Comparison of ENCODE assay signal across 14 cellular contexts in the genomic region with DNA sequence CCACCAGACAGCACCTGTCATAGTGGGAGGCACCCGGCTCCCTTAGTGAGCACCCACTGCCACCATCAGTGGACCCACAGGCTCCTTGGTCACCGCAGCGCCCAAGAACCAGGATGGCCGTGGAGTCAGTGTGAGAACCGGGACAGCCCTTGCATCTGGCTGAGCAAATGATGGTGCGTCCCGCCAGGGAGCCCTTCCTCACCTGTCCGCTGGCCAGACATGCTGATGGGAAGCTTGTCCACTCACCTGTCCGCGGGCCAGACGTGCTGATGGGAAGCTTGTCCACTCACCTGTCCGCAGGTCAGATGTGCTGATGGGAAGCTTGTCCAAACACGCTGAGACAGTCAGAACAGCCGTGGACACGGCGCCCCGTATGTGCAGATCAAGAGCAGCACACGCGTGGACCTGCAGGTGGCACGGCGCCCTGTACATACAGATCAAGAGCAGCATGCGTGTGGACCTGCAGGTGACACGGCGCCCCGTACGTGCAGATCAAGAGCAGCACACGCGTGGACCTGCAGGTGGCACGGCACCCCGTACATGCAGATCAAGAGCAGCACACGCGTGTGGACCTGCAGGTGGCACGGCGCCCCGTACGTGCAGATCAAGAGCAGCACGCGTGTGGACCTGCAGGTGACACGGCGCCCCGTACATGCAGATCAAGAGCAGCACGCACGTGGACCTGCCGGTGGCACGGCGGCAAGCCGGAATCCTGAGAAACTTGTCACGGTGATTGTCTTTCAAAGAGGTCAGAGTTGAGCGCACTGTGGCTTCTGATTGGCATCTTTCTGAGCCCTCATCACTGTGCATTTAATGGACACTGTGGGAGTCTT.
"Had no signal": no experiment of that assay in that cellular context is flagged by ENCODE, and none has a peak within 500 bp of the region (broad histone marks: within the 10 kb centered on the region; RNA-seq: fewer than 3 reads in every experiment).

No MANE protein-coding gene starts in this region.

- H3K27ac ChIP-seq: thoracic aorta had no signal

- H3K9me3 ChIP-seq: thoracic aorta had no signal

- H3K27ac Mint-ChIP-seq: activated B cell treated with CpG ODN at 0.5 μM for 24 hours; activated CD4-positive, alpha-beta T cell treated with anti-CD3 and anti-CD28 coated beads, Interleukin-2, amount 10 ng/mL, durations not matched to agents 24 days and 14 days; activated T-helper 2 cell treated with anti-CD3 and anti-CD28 coated beads, Interferon-gamma antibody, Interleukin-2, Interleukin-4, amounts not matched to agents 10 μg/mL and 5 μg/mL and 100 μg/mL, durations not matched to agents 14 hours and 24 hours and 36 hours; natural killer cell treated with Interleukin-12 subunit alpha and Interleukin-12 subunit beta and Interleukin-15 and Interleukin-18, amount 100 ng/mL, for 72 hours; stimulated activated naive CD8-positive, alpha-beta T cell treated with anti-CD3 and anti-CD28 coated beads, Interleukin-15, amount 100 ng/mL, for 72 hours had no signal

- H3K4me3 Mint-ChIP-seq: activated B cell treated with CpG ODN at 0.5 μM for 24 hours; activated CD4-positive, alpha-beta T cell treated with anti-CD3 and anti-CD28 coated beads, Interleukin-2, amount 10 ng/mL, durations not matched to agents 24 days and 14 days; activated naive CD4-positive, alpha-beta T cell treated with anti-CD3 and anti-CD28 coated beads, Interleukin-2, amount 10 ng/mL, durations not matched to agents 7 days and 5 days; natural killer cell treated with Interleukin-12 subunit alpha and Interleukin-12 subunit beta and Interleukin-15 and Interleukin-18, amount 100 ng/mL, for 72 hours; stimulated activated naive CD8-positive, alpha-beta T cell treated with anti-CD3 and anti-CD28 coated beads, Interleukin-15, amount 100 ng/mL, for 72 hours had no signal

- H3K4me1 Mint-ChIP-seq: activated naive CD4-positive, alpha-beta T cell treated with anti-CD3 and anti-CD28 coated beads, Interleukin-2, amount 10 ng/mL, durations not matched to agents 7 days and 5 days; stimulated activated naive CD8-positive, alpha-beta T cell treated with anti-CD3 and anti-CD28 coated beads, Interleukin-15, amount 100 ng/mL, for 72 hours had no signal

- ATAC-seq: natural killer cell treated with Interleukin-12 subunit alpha and Interleukin-12 subunit beta and Interleukin-15 and Interleukin-18, amount 100 ng/mL, for 72 hours; stimulated activated naive CD8-positive, alpha-beta T cell treated with anti-CD3 and anti-CD28 coated beads, Interleukin-15, amount 100 ng/mL, for 72 hours had no signal

- H3K4me3 ChIP-seq: thoracic aorta had no signal

- H3K27me3 Mint-ChIP-seq: activated B cell treated with CpG ODN at 0.5 μM for 24 hours; activated CD4-positive, alpha-beta T cell treated with anti-CD3 and anti-CD28 coated beads, Interleukin-2, amount 10 ng/mL, durations not matched to agents 24 days and 14 days; activated naive CD4-positive, alpha-beta T cell treated with anti-CD3 and anti-CD28 coated beads, Interleukin-2, amount 10 ng/mL, durations not matched to agents 7 days and 5 days; natural killer cell treated with Interleukin-12 subunit alpha and Interleukin-12 subunit beta and Interleukin-15 and Interleukin-18, amount 100 ng/mL, for 72 hours; stimulated activated naive CD8-positive, alpha-beta T cell treated with anti-CD3 and anti-CD28 coated beads, Interleukin-15, amount 100 ng/mL, for 72 hours had no signal

- H3K9me3 Mint-ChIP-seq: activated B cell treated with CpG ODN at 0.5 μM for 24 hours; activated CD4-positive, alpha-beta T cell treated with anti-CD3 and anti-CD28 coated beads, Interleukin-2, amount 10 ng/mL, durations not matched to agents 24 days and 14 days; activated naive CD4-positive, alpha-beta T cell treated with anti-CD3 and anti-CD28 coated beads, Interleukin-2, amount 10 ng/mL, durations not matched to agents 7 days and 5 days; activated T-helper 2 cell treated with anti-CD3 and anti-CD28 coated beads, Interferon-gamma antibody, Interleukin-2, Interleukin-4, amounts not matched to agents 10 μg/mL and 5 μg/mL and 100 μg/mL, durations not matched to agents 14 hours and 24 hours and 36 hours; natural killer cell treated with Interleukin-12 subunit alpha and Interleukin-12 subunit beta and Interleukin-15 and Interleukin-18, amount 100 ng/mL, for 72 hours; stimulated activated naive CD8-positive, alpha-beta T cell treated with anti-CD3 and anti-CD28 coated beads, Interleukin-15, amount 100 ng/mL, for 72 hours had no signal

- DNase-seq: activated B cell treated with CpG ODN at 0.5 μM for 24 hours; activated CD4-positive, alpha-beta T cell treated with anti-CD3 and anti-CD28 coated beads, Interleukin-2, amount 10 ng/mL, durations not matched to agents 24 days and 14 days; activated CD8-positive, alpha-beta memory T cell treated with anti-CD3 and anti-CD28 coated beads for 24 hours; activated naive CD4-positive, alpha-beta T cell treated with anti-CD3 and anti-CD28 coated beads, Interleukin-2, amount 10 ng/mL, durations not matched to agents 7 days and 5 days; caudate nucleus; cortex of kidney; hypothalamus; left cardiac atrium; stimulated activated CD4-positive, alpha-beta T cell treated with anti-CD3 and anti-CD28 coated beads, Interleukin-2, amount 100 ng/mL, for 48 hours; stimulated activated CD8-positive, alpha-beta memory T cell treated with anti-CD3 and anti-CD28 coated beads, Interleukin-4, amount 100 ng/mL, for 48 hours; stimulated activated naive CD8-positive, alpha-beta T cell treated with anti-CD3 and anti-CD28 coated beads, Interleukin-15, amount 100 ng/mL, for 72 hours had no signal
